In genomic region chr13:96450635-96451034, GRCh38 we compare ENCODE assay signal across 6 cellular contexts.
"Had no signal": no experiment of that assay in that cellular context is flagged by ENCODE, and none has a peak within 500 bp of the region (broad histone marks: within the 10 kb centered on the region; RNA-seq: fewer than 3 reads in every experiment).

No MANE protein-coding gene starts in this region.

- H3K27ac ChIP-seq: GM23248, HL-60 had no signal

- H3K9me3 ChIP-seq: HAP-1 had no signal

- H3K36me3 ChIP-seq: HAP-1 had no signal

- H2AFZ ChIP-seq: GM23248 had no signal

- DNase-seq: GM23248, GOT3, H7, HFFc6 had no signal

- H3K4me3 ChIP-seq: GM23248, HAP-1 had no signal
